In genomic region chr4:41339812-41340809, GRCh38 we compare ENCODE assay signal across 10 cellular contexts.
DNase-seq lines count a peak whose midpoint lies in the region; ATAC-seq, FAIRE-seq and TF ChIP-seq lines count a peak whose summit lies in the region.
"Had no signal": no experiment of that assay in that cellular context is flagged by ENCODE, and none has a peak within 500 bp of the region (broad histone marks: within the 10 kb centered on the region; RNA-seq: fewer than 3 reads in every experiment).

No MANE protein-coding gene starts in this region.

- H3K27me3 Mint-ChIP-seq in glutamatergic neuron (ENCODE audit: unreplicated experiment): no peaks in the 10 kb centered on the region

- WGBS in small intestine, 3 donors: 52 to 56% (median 53%) methylated on average over 10 of the region's 10 CpGs

- TF ChIP-seq CTCF in astrocyte of the cerebellum (IDR thresholded peaks at IDR 0.05; ENCODE audit: low read depth, low read length, missing control alignments) (peak; percentile 24), tibial artery (IDR thresholded peaks at IDR 0.05) (peak; percentile 50 to 52), glutamatergic neuron (IDR thresholded peaks at IDR 0.05; ENCODE audit: partially characterized antibody, unreplicated experiment) (no peak)

- H3K4me1 ChIP-seq in tibial artery: no peaks in the 10 kb centered on the region
- no peaks in the 10 kb centered on the region for H3K4me1 ChIP-seq in small intestine (ENCODE audit: control insufficient read depth in 2 of 2, insufficient read depth in 1 of 2, low read depth in 1 of 2, low read length in 1 of 2)

- intact Hi-C loops in tibial artery (cut with DNase I; ENCODE audit: low total_unique reads): loop anchor here (5.0 kb wide), 1 partner anchor 307 kb away; no protein-coding TSS in a partner anchor

- no peaks in the 10 kb centered on the region for H3K36me3 Mint-ChIP-seq in glutamatergic neuron (ENCODE audit: unreplicated experiment)
- H3K36me3 Mint-ChIP-seq: activated naive CD8-positive, alpha-beta T cell had no signal

- H3K9me3 Mint-ChIP-seq in glutamatergic neuron (ENCODE audit: unreplicated experiment): no peaks in the 10 kb centered on the region

- H3K36me3 ChIP-seq in tibial artery (no peaks in the 10 kb centered on the region), small intestine (ENCODE audit: control insufficient read depth in 2 of 2, insufficient read depth in 2 of 2, low read length in 2 of 2) (no peaks in the 10 kb centered on the region)

- H3K9me3 ChIP-seq in tibial artery: no peaks in the 10 kb centered on the region
- H3K9me3 ChIP-seq in small intestine (ENCODE audit: control insufficient read depth, low read depth): no peaks in the 10 kb centered on the region

- DNase-seq in NCI-H1417 (lab: John Stamatoyannopoulos, UW) (peak in 2 of 3 experiments; percentile 42 to 82), NCI-H1417 treated with DMSO at 0.1 percent for 48 hours (lab: John Stamatoyannopoulos, UW) (no peak), astrocyte of the cerebellum (ENCODE audit: low read depth) (peak; percentile 57), inferior parietal cortex (ENCODE audit: extremely low spot score) (peak; percentile 85), tibial artery (no peak), small intestine (no peak), glutamatergic neuron (no peak)
- DNase-seq: 8988T had no signal

- no peaks in the 10 kb centered on the region for H3K27me3 ChIP-seq in tibial artery
- H3K27me3 ChIP-seq in small intestine (ENCODE audit: control insufficient read depth in 2 of 2, insufficient read depth in 2 of 2, low read length in 2 of 2): no peaks in the 10 kb centered on the region

- H3K27ac ChIP-seq in tibial artery: no peak overlapping the region
- H3K27ac ChIP-seq in small intestine (ENCODE audit: low read depth in 1 of 2, low read length in 1 of 2): no peak overlapping the region

- in situ Hi-C loops in astrocyte of the cerebellum (cut with HindIII; ENCODE audit: low sequenced_read_pairs): no loop called here

- H3K27ac Mint-ChIP-seq in glutamatergic neuron (ENCODE audit: unreplicated experiment): no peak overlapping the region
- H3K27ac Mint-ChIP-seq: activated naive CD8-positive, alpha-beta T cell had no signal

- no peaks in the 10 kb centered on the region for H3K4me1 Mint-ChIP-seq in glutamatergic neuron (ENCODE audit: low read depth, unreplicated experiment)

- H3K4me3 Mint-ChIP-seq in glutamatergic neuron (ENCODE audit: unreplicated experiment): no peak overlapping the region
- H3K4me3 Mint-ChIP-seq: activated naive CD8-positive, alpha-beta T cell had no signal

- no peak for FAIRE-seq in small intestine (lab: Jason Lieb, UNC)

- H3K4me3 ChIP-seq in astrocyte of the cerebellum (ENCODE audit: low read depth, low read length) (no peak overlapping the region), tibial artery (no peak overlapping the region), small intestine (ENCODE audit: low read depth in 1 of 2, low read length in 2 of 2) (no peak overlapping the region)

- ATAC-seq in HG02884 (IDR thresholded peaks at IDR 0.05; ENCODE audit: unreplicated experiment): no peak

Comparison
In these comparisons a context has a peak if more than half of its experiments do, and no peak if none do; other contexts are left out.
1. DNase-seq: peak in NCI-H1417 (2 of 3), astrocyte of the cerebellum (single experiment) and inferior parietal cortex (single experiment); none in NCI-H1417 treated with DMSO at 0.1 percent for 48 hours (single experiment), tibial artery (0 of 2), small intestine (single experiment) and glutamatergic neuron (single experiment).